Comparison of ENCODE assay signal across 1 cellular context in the genomic region with DNA sequence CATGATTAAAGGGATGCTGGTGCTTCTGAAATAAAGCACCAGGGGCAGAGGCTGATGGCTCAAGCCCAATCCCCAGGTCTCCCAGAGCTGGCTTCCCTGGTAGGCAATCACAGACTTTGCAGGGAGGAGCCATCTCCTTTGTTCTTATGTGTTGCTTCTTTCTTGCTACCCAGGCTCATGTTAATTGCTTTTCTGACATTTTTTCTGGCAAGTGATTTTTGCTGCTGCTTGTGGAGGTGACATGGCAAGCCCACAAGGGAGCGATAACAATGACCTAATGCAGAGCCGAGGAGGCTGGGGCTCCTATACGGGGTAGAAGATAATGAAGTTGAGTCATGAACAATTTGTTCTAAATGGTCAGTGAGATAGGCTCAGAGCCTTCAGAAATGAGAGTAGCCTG.
TF ChIP-seq lines count a peak whose summit lies in the region.

No MANE protein-coding gene starts in this region.

TF ChIP-seq in H1, 55 proteins besides CTCF, POLR2A, EP300 and RAD21:
- TF ChIP-seq RNF2 (IDR thresholded peaks at IDR 0.05; ENCODE audit: borderline replicate concordance, low read depth, low read length, missing control alignments, poor library complexity, severe bottlenecking), result no peak
- TF ChIP-seq, protein P1, sequence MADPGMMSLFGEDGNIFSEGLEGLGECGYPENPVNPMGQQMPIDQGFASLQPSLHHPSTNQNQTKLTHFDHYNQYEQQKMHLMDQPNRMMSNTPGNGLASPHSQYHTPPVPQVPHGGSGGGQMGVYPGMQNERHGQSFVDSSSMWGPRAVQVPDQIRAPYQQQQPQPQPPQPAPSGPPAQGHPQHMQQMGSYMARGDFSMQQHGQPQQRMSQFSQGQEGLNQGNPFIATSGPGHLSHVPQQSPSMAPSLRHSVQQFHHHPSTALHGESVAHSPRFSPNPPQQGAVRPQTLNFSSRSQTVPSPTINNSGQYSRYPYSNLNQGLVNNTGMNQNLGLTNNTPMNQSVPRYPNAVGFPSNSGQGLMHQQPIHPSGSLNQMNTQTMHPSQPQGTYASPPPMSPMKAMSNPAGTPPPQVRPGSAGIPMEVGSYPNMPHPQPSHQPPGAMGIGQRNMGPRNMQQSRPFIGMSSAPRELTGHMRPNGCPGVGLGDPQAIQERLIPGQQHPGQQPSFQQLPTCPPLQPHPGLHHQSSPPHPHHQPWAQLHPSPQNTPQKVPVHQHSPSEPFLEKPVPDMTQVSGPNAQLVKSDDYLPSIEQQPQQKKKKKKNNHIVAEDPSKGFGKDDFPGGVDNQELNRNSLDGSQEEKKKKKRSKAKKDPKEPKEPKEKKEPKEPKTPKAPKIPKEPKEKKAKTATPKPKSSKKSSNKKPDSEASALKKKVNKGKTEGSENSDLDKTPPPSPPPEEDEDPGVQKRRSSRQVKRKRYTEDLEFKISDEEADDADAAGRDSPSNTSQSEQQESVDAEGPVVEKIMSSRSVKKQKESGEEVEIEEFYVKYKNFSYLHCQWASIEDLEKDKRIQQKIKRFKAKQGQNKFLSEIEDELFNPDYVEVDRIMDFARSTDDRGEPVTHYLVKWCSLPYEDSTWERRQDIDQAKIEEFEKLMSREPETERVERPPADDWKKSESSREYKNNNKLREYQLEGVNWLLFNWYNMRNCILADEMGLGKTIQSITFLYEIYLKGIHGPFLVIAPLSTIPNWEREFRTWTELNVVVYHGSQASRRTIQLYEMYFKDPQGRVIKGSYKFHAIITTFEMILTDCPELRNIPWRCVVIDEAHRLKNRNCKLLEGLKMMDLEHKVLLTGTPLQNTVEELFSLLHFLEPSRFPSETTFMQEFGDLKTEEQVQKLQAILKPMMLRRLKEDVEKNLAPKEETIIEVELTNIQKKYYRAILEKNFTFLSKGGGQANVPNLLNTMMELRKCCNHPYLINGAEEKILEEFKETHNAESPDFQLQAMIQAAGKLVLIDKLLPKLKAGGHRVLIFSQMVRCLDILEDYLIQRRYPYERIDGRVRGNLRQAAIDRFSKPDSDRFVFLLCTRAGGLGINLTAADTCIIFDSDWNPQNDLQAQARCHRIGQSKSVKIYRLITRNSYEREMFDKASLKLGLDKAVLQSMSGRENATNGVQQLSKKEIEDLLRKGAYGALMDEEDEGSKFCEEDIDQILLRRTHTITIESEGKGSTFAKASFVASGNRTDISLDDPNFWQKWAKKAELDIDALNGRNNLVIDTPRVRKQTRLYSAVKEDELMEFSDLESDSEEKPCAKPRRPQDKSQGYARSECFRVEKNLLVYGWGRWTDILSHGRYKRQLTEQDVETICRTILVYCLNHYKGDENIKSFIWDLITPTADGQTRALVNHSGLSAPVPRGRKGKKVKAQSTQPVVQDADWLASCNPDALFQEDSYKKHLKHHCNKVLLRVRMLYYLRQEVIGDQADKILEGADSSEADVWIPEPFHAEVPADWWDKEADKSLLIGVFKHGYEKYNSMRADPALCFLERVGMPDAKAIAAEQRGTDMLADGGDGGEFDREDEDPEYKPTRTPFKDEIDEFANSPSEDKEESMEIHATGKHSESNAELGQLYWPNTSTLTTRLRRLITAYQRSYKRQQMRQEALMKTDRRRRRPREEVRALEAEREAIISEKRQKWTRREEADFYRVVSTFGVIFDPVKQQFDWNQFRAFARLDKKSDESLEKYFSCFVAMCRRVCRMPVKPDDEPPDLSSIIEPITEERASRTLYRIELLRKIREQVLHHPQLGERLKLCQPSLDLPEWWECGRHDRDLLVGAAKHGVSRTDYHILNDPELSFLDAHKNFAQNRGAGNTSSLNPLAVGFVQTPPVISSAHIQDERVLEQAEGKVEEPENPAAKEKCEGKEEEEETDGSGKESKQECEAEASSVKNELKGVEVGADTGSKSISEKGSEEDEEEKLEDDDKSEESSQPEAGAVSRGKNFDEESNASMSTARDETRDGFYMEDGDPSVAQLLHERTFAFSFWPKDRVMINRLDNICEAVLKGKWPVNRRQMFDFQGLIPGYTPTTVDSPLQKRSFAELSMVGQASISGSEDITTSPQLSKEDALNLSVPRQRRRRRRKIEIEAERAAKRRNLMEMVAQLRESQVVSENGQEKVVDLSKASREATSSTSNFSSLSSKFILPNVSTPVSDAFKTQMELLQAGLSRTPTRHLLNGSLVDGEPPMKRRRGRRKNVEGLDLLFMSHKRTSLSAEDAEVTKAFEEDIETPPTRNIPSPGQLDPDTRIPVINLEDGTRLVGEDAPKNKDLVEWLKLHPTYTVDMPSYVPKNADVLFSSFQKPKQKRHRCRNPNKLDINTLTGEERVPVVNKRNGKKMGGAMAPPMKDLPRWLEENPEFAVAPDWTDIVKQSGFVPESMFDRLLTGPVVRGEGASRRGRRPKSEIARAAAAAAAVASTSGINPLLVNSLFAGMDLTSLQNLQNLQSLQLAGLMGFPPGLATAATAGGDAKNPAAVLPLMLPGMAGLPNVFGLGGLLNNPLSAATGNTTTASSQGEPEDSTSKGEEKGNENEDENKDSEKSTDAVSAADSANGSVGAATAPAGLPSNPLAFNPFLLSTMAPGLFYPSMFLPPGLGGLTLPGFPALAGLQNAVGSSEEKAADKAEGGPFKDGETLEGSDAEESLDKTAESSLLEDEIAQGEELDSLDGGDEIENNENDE (IDR thresholded peaks at IDR 0.05; ENCODE audit: insufficient replicate concordance, low read length), result no peak
TF ChIP-seq in H1: peak in this region for 0.
